In genomic region chr9:136614967-136615623, GRCh38 we compare ENCODE assay signal across 14 cellular contexts. TPM values are rescaled to one million over a fixed set of nuclear protein-coding genes. Genes with fewer than 3 reads are reported as not detected.
DNase-seq lines count a peak whose midpoint lies in the region; ATAC-seq and TF ChIP-seq lines count a peak whose summit lies in the region.
"Had no signal": no experiment of that assay in that cellular context is flagged by ENCODE, and none has a peak within 500 bp of the region (broad histone marks: within the 10 kb centered on the region; RNA-seq: fewer than 3 reads in every experiment).

No MANE protein-coding gene starts in this region.

- ATAC-seq in GM21723 (IDR thresholded peaks at IDR 0.05; ENCODE audit: unreplicated experiment): no peak
- ATAC-seq in left lung: no peak
- ATAC-seq: stimulated activated naive CD8-positive, alpha-beta T cell treated with anti-CD3 and anti-CD28 coated beads, Interleukin-15, amount 100 ng/mL, for 72 hours had no signal

- H2AFZ ChIP-seq in neural progenitor cell (replicated peaks): no peak overlapping the region
- H2AFZ ChIP-seq in PC-9: no peak overlapping the region

- H3K4me3 ChIP-seq in A673 (ENCODE audit: low read depth, low read length, poor library complexity, severe bottlenecking) (no peak overlapping the region), endodermal cell (ENCODE audit: low read length) (no peak overlapping the region), neural progenitor cell (no peak overlapping the region), PC-9 (no peak overlapping the region), left lung (no peak overlapping the region)
- H3K4me3 ChIP-seq: dorsolateral prefrontal cortex had no signal

- H3K9me3 ChIP-seq in A673 (ENCODE audit: low read depth, low read length, poor library complexity, severe bottlenecking) (no peaks in the 10 kb centered on the region), endodermal cell (ENCODE audit: control insufficient read depth, low read length) (no peaks in the 10 kb centered on the region), neural progenitor cell (ENCODE audit: low read depth) (no peaks in the 10 kb centered on the region), PC-9 (ENCODE audit: insufficient read depth, low read depth) (no peaks in the 10 kb centered on the region), left lung (no peaks in the 10 kb centered on the region)

- POLR2A ChIA-PET in A673 (lab: Charles Lee; ENCODE audit: low non-redundant PET) (no interaction called here), PC-9 (lab: Charles Lee; ENCODE audit: unreplicated experiment) (no interaction called here)

- H3K9ac ChIP-seq in endodermal cell (ENCODE audit: extremely low read depth, low read length, poor library complexity, severe bottlenecking) (no peak overlapping the region), neural progenitor cell (no peak overlapping the region)

- TF ChIP-seq CTCF in A673 (conservative IDR thresholded peaks at IDR 0.05; ENCODE audit: low read depth, low read length) (peak; percentile 26; the same call in 1 of the 2 replicates), endodermal cell (conservative IDR thresholded peaks at IDR 0.05) (peak; percentile 59), neural progenitor cell (IDR thresholded peaks at IDR 0.05) (peak; percentile 45), PC-9 (conservative IDR thresholded peaks at IDR 0.05) (no peak), left lung (IDR thresholded peaks at IDR 0.05) (no peak)

- H3K27me3 Mint-ChIP-seq in endodermal cell (ENCODE audit: insufficient read depth) (no peaks in the 10 kb centered on the region), neural progenitor cell (ENCODE audit: insufficient read depth, low read depth) (peaks cover 9% of the 10 kb centered on the region)

- intact Hi-C loops in A673 (cut with micrococcal nuclease; ENCODE audit: unreplicated experiment): no loop called here
- intact Hi-C loops in PC-9 (cut with micrococcal nuclease; ENCODE audit: unreplicated experiment): no loop called here
- intact Hi-C loops in left lung (cut with DNase I): loop anchor here in 1 of 2 donors (10.0 kb wide), 1 partner anchor 70 kb away; the partner anchor contains the start of gene NOTCH1

- CTCF ChIA-PET in A673 (lab: Charles Lee): no interaction called here
- CTCF ChIA-PET in PC-9 (lab: Charles Lee): no interaction called here

- no peaks in the 10 kb centered on the region for H3F3A ChIP-seq in neural progenitor cell (ENCODE audit: low read depth)
- H3F3A ChIP-seq in PC-9 (ENCODE audit: insufficient read depth, low read depth): no peaks in the 10 kb centered on the region

- no peaks in the 10 kb centered on the region for H3K36me3 ChIP-seq in A673 (ENCODE audit: insufficient read depth, low read length, poor library complexity, severe bottlenecking)
- no peaks in the 10 kb centered on the region for H3K36me3 ChIP-seq in endodermal cell (ENCODE audit: control insufficient read depth, insufficient read depth, low read length)
- no peaks in the 10 kb centered on the region for H3K36me3 ChIP-seq in neural progenitor cell
- H3K36me3 ChIP-seq in PC-9 (ENCODE audit: low read depth): no peaks in the 10 kb centered on the region
- H3K36me3 ChIP-seq in left lung: no peaks in the 10 kb centered on the region

- no peaks in the 10 kb centered on the region for H3K9me3 Mint-ChIP-seq in endodermal cell
- no peaks in the 10 kb centered on the region for H3K9me3 Mint-ChIP-seq in neural progenitor cell
- H3K9me3 Mint-ChIP-seq: activated naive CD4-positive, alpha-beta T cell treated with anti-CD3 and anti-CD28 coated beads, Interleukin-2, amount 10 ng/mL, durations not matched to agents 7 days and 5 days; stimulated activated naive CD8-positive, alpha-beta T cell treated with anti-CD3 and anti-CD28 coated beads, Interleukin-15, amount 100 ng/mL, for 72 hours had no signal

- no peaks in the 10 kb centered on the region for H4K20me1 ChIP-seq in neural progenitor cell (ENCODE audit: low read depth)
- H4K20me1 ChIP-seq in PC-9 (ENCODE audit: insufficient read depth): no peaks in the 10 kb centered on the region

- no peak overlapping the region for H3K27ac ChIP-seq in A673 (ENCODE audit: low read depth, low read length, poor library complexity, severe bottlenecking)
- no peak overlapping the region for H3K27ac ChIP-seq in endodermal cell (ENCODE audit: low read depth, low read length)
- H3K27ac ChIP-seq in neural progenitor cell: no peak overlapping the region
- H3K27ac ChIP-seq in PC-9: no peak overlapping the region
- peak overlapping the region in 1 of 2 donors; percentile 34 for H3K27ac ChIP-seq in left lung

- no peaks in the 10 kb centered on the region for H3K9me2 ChIP-seq in PC-9 (ENCODE audit: insufficient read depth)

- no TSS peak for BruUV-seq in A673 (replicated peaks; lab: Mats Ljungman, UMichigan)
- BruUV-seq in PC-9 (replicated peaks; lab: Mats Ljungman, UMichigan): no TSS peak

- H3K4me3 Mint-ChIP-seq in endodermal cell (no peak overlapping the region), neural progenitor cell (peak overlapping the region; percentile 34)
- H3K4me3 Mint-ChIP-seq: activated naive CD4-positive, alpha-beta T cell treated with anti-CD3 and anti-CD28 coated beads, Interleukin-2, amount 10 ng/mL, durations not matched to agents 7 days and 5 days; stimulated activated naive CD8-positive, alpha-beta T cell treated with anti-CD3 and anti-CD28 coated beads, Interleukin-15, amount 100 ng/mL, for 72 hours had no signal

- H3K27me3 ChIP-seq in A673 (replicated peaks; ENCODE audit: insufficient read depth, low read depth, low read length, poor library complexity): no peaks in the 10 kb centered on the region
- H3K27me3 ChIP-seq in endodermal cell (ENCODE audit: control insufficient read depth, insufficient read depth, low read length, poor library complexity, severe bottlenecking): no peaks in the 10 kb centered on the region
- H3K27me3 ChIP-seq in neural progenitor cell: no peaks in the 10 kb centered on the region
- no peaks in the 10 kb centered on the region for H3K27me3 ChIP-seq in PC-9 (ENCODE audit: insufficient read depth, low read depth)
- H3K27me3 ChIP-seq in left lung: no peaks in the 10 kb centered on the region
- H3K27me3 ChIP-seq: dorsolateral prefrontal cortex had no signal

- no peaks in the 10 kb centered on the region for H3K36me3 Mint-ChIP-seq in endodermal cell (ENCODE audit: low read depth)
- H3K36me3 Mint-ChIP-seq in neural progenitor cell: no peaks in the 10 kb centered on the region
- H3K36me3 Mint-ChIP-seq: activated naive CD4-positive, alpha-beta T cell treated with anti-CD3 and anti-CD28 coated beads, Interleukin-2, amount 10 ng/mL, durations not matched to agents 7 days and 5 days had no signal

- H3K4me1 ChIP-seq in A673 (ENCODE audit: insufficient read depth, low read length, poor library complexity, severe bottlenecking): no peaks in the 10 kb centered on the region
- H3K4me1 ChIP-seq in endodermal cell (ENCODE audit: control insufficient read depth, insufficient read depth, low read length): no peaks in the 10 kb centered on the region
- H3K4me1 ChIP-seq in neural progenitor cell: peaks cover 14% of the 10 kb centered on the region
- H3K4me1 ChIP-seq in PC-9 (replicated peaks; ENCODE audit: insufficient read depth): 0 out of 2 replicates have a peak, but pooled peaks cover 4% of the 10 kb centered on the region
- peaks cover 14 to 62% of the 10 kb centered on the region in 2 donors for H3K4me1 ChIP-seq in left lung

- WGBS in endodermal cell (ENCODE audit: insufficient coverage in 1 of 2, insufficient read length in 1 of 2), 2 experiments: 81 to 88% methylated on average over 20 to 25 of the region's 25 CpGs

- H3K27ac Mint-ChIP-seq in endodermal cell: no peak overlapping the region
- peak overlapping the region; percentile 77 for H3K27ac Mint-ChIP-seq in neural progenitor cell
- H3K27ac Mint-ChIP-seq: activated naive CD4-positive, alpha-beta T cell treated with anti-CD3 and anti-CD28 coated beads, Interleukin-2, amount 10 ng/mL, durations not matched to agents 7 days and 5 days had no signal

- H3K4me2 ChIP-seq in neural progenitor cell (no peak overlapping the region), PC-9 (no peak overlapping the region)

- DNase-seq in A673 (ENCODE audit: low spot score) (no peak), HT1080 (ENCODE audit: low read depth) (peak; percentile 17), endodermal cell (peak; percentile 86), neural progenitor cell (ENCODE audit: low spot score) (peak; percentile 72), PC-9 (no peak), ecto neural progenitor cell (ENCODE audit: low spot score) (no peak), left lung (no peak)
- DNase-seq: activated CD4-positive, alpha-beta T cell treated with anti-CD3 and anti-CD28 coated beads, Interleukin-2, amount 50 U/mL, for 48 hours; activated naive CD4-positive, alpha-beta T cell treated with anti-CD3 and anti-CD28 coated beads, Interleukin-2, amount 10 ng/mL, durations not matched to agents 7 days and 5 days; dorsolateral prefrontal cortex; NCI-H510A; stimulated activated CD4-positive, alpha-beta T cell treated with anti-CD3 and anti-CD28 coated beads, Interleukin-1b, Interleukin-23, amount 100 ng/mL, for 48 hours; stimulated activated naive CD8-positive, alpha-beta T cell treated with anti-CD3 and anti-CD28 coated beads, Interleukin-15, amount 100 ng/mL, for 72 hours had no signal

- H3K4me1 Mint-ChIP-seq in endodermal cell (no peaks in the 10 kb centered on the region), neural progenitor cell (peaks cover 36% of the 10 kb centered on the region)
- H3K4me1 Mint-ChIP-seq: activated naive CD4-positive, alpha-beta T cell treated with anti-CD3 and anti-CD28 coated beads, Interleukin-2, amount 10 ng/mL, durations not matched to agents 7 days and 5 days had no signal

- H3K79me2 ChIP-seq in neural progenitor cell (ENCODE audit: low read depth) (no peaks in the 10 kb centered on the region), PC-9 (ENCODE audit: low read depth) (no peaks in the 10 kb centered on the region)

RNA-seq across cellular contexts. Expression of gene EGFL7, which starts 47.6 kb away (rescaled TPM):
- total RNA-seq in A673 (2021) (79.5 and 98.5 TPM in 2 replicates), endodermal cell (10 to 100 TPM; 31.5 to 34.0 TPM), neural progenitor cell (ENCODE audit: low replicate concordance) (16.5 and 47.4 TPM in 2 replicates), PC-9 (2021) (53.1 and 70.7 TPM in 2 replicates), left lung (100 to 1,000 TPM; 105 to 165 TPM)
- 31.8 and 34.6 TPM in 2 replicates for total RNA-seq in HT1080 (2014; rRNA removed; shearing (Covaris generic))
- 31.5 and 38.7 TPM in 2 replicates for polyA plus RNA-seq in HT1080 (2015; cell fraction: cytosol; rRNA removed)
- 26.2 and 29.2 TPM in 2 replicates for polyA plus RNA-seq in HT1080 (2015; cell fraction: nucleus; rRNA removed)
- polyA plus RNA-seq in endodermal cell (2013, experiment 1 of 2): 19.7 TPM
- 15.6 TPM for polyA plus RNA-seq in endodermal cell (2013, experiment 2 of 2)

Comparison
In these comparisons a context has a peak if more than half of its experiments do, and no peak if none do; other contexts are left out.
1. DNase-seq: peak in HT1080 (single experiment), endodermal cell (single experiment) and neural progenitor cell (single experiment); none in A673 (single experiment), PC-9 (0 of 2), ecto neural progenitor cell (single experiment) and left lung (0 of 2).
2. CTCF ChIP-seq: peak in A673 (single experiment), endodermal cell (single experiment) and neural progenitor cell (single experiment); none in PC-9 (single experiment) and left lung (0 of 2).